Comparison of ENCODE assay signal across 8 cellular contexts in genomic region chr9:131095666-131096489, GRCh38. TPM values are rescaled to one million over a fixed set of nuclear protein-coding genes. Genes with fewer than 3 reads are reported as not detected.
DNase-seq lines count a peak whose midpoint lies in the region; ATAC-seq and TF ChIP-seq lines count a peak whose summit lies in the region.

No MANE protein-coding gene starts in this region.

- TF ChIP-seq CTCF in fibroblast of the aortic adventitia (IDR thresholded peaks at IDR 0.05; ENCODE audit: insufficient read depth, low read length) (peak; percentile 36), osteoblast (IDR thresholded peaks at IDR 0.05; ENCODE audit: extremely low read depth, low read depth, low read length) (no peak)

- H4K20me1 ChIP-seq in BLaER1 (no peaks in the 10 kb centered on the region), osteoblast (ENCODE audit: insufficient read depth, low read length) (no peaks in the 10 kb centered on the region)

- WGBS in HUES64 = 25% methylated on average over 24 of the region's 38 CpGs

- H3K36me3 ChIP-seq in BLaER1 (no peaks in the 10 kb centered on the region), HUES64 (ENCODE audit: insufficient read depth, low read length) (no peaks in the 10 kb centered on the region; the same call in 1 of the 2 replicates), osteoblast (ENCODE audit: insufficient read depth, low read length) (no peaks in the 10 kb centered on the region)

- H3K4me2 ChIP-seq in BLaER1 (peak overlapping the region; percentile 81), osteoblast (ENCODE audit: insufficient read depth, low read length) (peak overlapping the region; percentile 32)

- H3K27ac ChIP-seq in BLaER1 = no peak overlapping the region
- H3K27ac ChIP-seq in HUES64 (ENCODE audit: low read depth, low read length) = peak overlapping the region; percentile 11; the same call in 1 of the 2 replicates
- no peak overlapping the region for H3K27ac ChIP-seq in osteoblast (ENCODE audit: low read depth, low read length)

- peaks cover 7% of the 10 kb centered on the region for H3K4me1 Mint-ChIP-seq in activated CD4-positive, alpha-beta memory T cell treated with anti-CD3 and anti-CD28 coated beads for 36 hours (ENCODE audit: low read depth)

- ATAC-seq in GM18868 (IDR thresholded peaks at IDR 0.05; ENCODE audit: unreplicated experiment) = no peak
- no peak for ATAC-seq in GM19455 (IDR thresholded peaks at IDR 0.05; ENCODE audit: unreplicated experiment)
- no peak for ATAC-seq in HG02571 (IDR thresholded peaks at IDR 0.05; ENCODE audit: unreplicated experiment)

- no peaks in the 10 kb centered on the region for H3K79me2 ChIP-seq in osteoblast (ENCODE audit: insufficient read depth, low read length)

- POLR2A ChIA-PET in activated CD4-positive, alpha-beta memory T cell treated with anti-CD3 and anti-CD28 coated beads for 36 hours (lab: Charles Lee) = no interaction called here

- H3K4me3 ChIP-seq in BLaER1 (peak overlapping the region; percentile 70), HUES64 (ENCODE audit: low read length) (peak overlapping the region; percentile 88), fibroblast of the aortic adventitia (ENCODE audit: low read depth, low read length) (peak overlapping the region; percentile 53), osteoblast (ENCODE audit: insufficient read depth, low read length) (no peak overlapping the region)

- H3K4me1 ChIP-seq in BLaER1 = peaks cover 51% of the 10 kb centered on the region
- peaks cover 30% of the 10 kb centered on the region for H3K4me1 ChIP-seq in HUES64 (ENCODE audit: insufficient read depth, low read length)
- H3K4me1 ChIP-seq in osteoblast (ENCODE audit: insufficient read depth, low read length) = no peaks in the 10 kb centered on the region

- H3K36me3 Mint-ChIP-seq in activated CD4-positive, alpha-beta memory T cell treated with anti-CD3 and anti-CD28 coated beads for 36 hours = no peaks in the 10 kb centered on the region

- H3K27me3 ChIP-seq in BLaER1 (peaks cover 37% of the 10 kb centered on the region), HUES64 (ENCODE audit: insufficient read depth, low read length) (no peaks in the 10 kb centered on the region), osteoblast (ENCODE audit: insufficient read depth, low read length) (peaks cover 45% of the 10 kb centered on the region)

- intact Hi-C loops in activated CD4-positive, alpha-beta memory T cell treated with anti-CD3 and anti-CD28 coated beads for 36 hours (cut with micrococcal nuclease) = no loop called here

- DNase-seq in activated CD4-positive, alpha-beta memory T cell treated with anti-CD3 and anti-CD28 coated beads for 36 hours = peak; percentile 40
- DNase-seq in fibroblast of the aortic adventitia (ENCODE audit: low read depth) (no peak), osteoblast (ENCODE audit: insufficient read length, low spot score, missing footprints) (peak; percentile 92)

- CTCF ChIA-PET in activated CD4-positive, alpha-beta memory T cell treated with anti-CD3 and anti-CD28 coated beads for 36 hours (lab: Charles Lee) = interaction anchor here (1.0 kb wide), 1 partner anchor 38 kb away, joined by 3 read pairs; no protein-coding TSS in a partner anchor

- H3K4me3 Mint-ChIP-seq in activated CD4-positive, alpha-beta memory T cell treated with anti-CD3 and anti-CD28 coated beads for 36 hours = peak overlapping the region; percentile 55

- H3K9me3 Mint-ChIP-seq in activated CD4-positive, alpha-beta memory T cell treated with anti-CD3 and anti-CD28 coated beads for 36 hours = no peaks in the 10 kb centered on the region

- H3K9me3 ChIP-seq in BLaER1 (no peaks in the 10 kb centered on the region), HUES64 (ENCODE audit: insufficient read depth, low read depth, low read length) (no peaks in the 10 kb centered on the region), osteoblast (ENCODE audit: low read depth, low read length) (no peaks in the 10 kb centered on the region)

- H2AFZ ChIP-seq in osteoblast (ENCODE audit: low read length) = no peak overlapping the region

- peak overlapping the region; percentile 32; the same call in 1 of the 2 replicates for H3K9ac ChIP-seq in BLaER1
- no peak overlapping the region; the same call in 1 of the 2 replicates for H3K9ac ChIP-seq in HUES64 (ENCODE audit: low read depth, low read length)

- H3K27me3 Mint-ChIP-seq in activated CD4-positive, alpha-beta memory T cell treated with anti-CD3 and anti-CD28 coated beads for 36 hours = peaks cover 28% of the 10 kb centered on the region

- no peak overlapping the region for H3K27ac Mint-ChIP-seq in activated CD4-positive, alpha-beta memory T cell treated with anti-CD3 and anti-CD28 coated beads for 36 hours

RNA-seq across cellular contexts. Expression of gene AIF1L, which starts 0.5 kb away (rescaled TPM):
- polyA plus RNA-seq in HUES64 (2013, experiment 1 of 2) = 99.3 TPM
- polyA plus RNA-seq in HUES64 (2013, experiment 2 of 2) = 99.3 TPM
- 1 to 10 TPM in 1 of 2 experiments, under 1 TPM in 1; 0.85 to 1.4 TPM for total RNA-seq in activated CD4-positive, alpha-beta memory T cell treated with anti-CD3 and anti-CD28 coated beads for 36 hours
- total RNA-seq in fibroblast of the aortic adventitia (ENCODE audit: low replicate concordance) (0.25 and 0.45 TPM in 2 replicates), osteoblast (under 0.01 TPM in 1 of 2 replicates, not detected in the other)

RNA-seq across cellular contexts. Expression of gene NUP214, which starts 29.5 kb away (rescaled TPM):
- polyA plus RNA-seq in HUES64 (2013, experiment 1 of 2) = 21.1 TPM
- 21.9 TPM for polyA plus RNA-seq in HUES64 (2013, experiment 2 of 2)
- total RNA-seq in activated CD4-positive, alpha-beta memory T cell treated with anti-CD3 and anti-CD28 coated beads for 36 hours = 10 to 100 TPM; 45.5 to 49.9 TPM
- total RNA-seq in fibroblast of the aortic adventitia (ENCODE audit: low replicate concordance) (18.1 and 20.2 TPM in 2 replicates), osteoblast (15.0 and 17.7 TPM in 2 replicates)
